10 cellular contexts compared by ENCODE assay signal in the genomic region with DNA sequence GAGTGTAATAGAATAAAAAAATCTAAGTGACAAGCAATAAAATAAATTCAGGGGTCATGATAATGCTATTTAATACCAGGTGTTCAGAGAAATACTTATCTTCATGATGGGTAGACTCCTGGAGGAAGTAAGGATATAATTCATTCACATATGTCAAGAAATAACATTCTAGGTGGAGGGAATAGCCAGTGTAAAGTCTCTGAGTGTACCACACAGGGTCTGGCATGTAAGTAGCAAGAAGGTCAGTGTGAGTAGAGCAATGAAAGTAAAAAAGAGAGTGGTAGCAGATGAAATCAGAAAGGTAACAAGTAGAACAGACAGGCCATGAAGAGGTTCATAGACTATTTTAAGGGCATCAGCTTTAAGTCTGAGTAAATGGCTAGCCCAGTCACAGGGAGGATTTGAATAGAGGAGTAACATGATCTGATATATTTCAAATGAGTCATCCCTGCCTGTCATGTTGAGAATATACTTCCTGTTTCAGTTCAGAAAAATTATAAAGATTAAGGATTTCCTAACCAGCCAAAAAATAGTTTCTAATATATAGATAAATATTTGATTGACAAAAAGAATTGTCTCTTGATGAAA.
DNase-seq lines count a peak whose midpoint lies in the region; ATAC-seq, FAIRE-seq and TF ChIP-seq lines count a peak whose summit lies in the region.
"Had no signal": no experiment of that assay in that cellular context is flagged by ENCODE, and none has a peak within 500 bp of the region (broad histone marks: within the 10 kb centered on the region; RNA-seq: fewer than 3 reads in every experiment).

No MANE protein-coding gene starts in this region.

- H3K79me2 ChIP-seq in OCI-LY7 (ENCODE audit: insufficient read depth, low read depth, low read length), result no peaks in the 10 kb centered on the region

- DNase-seq in HTR-8/SVneo (ENCODE audit: insufficient read length, low spot score) (peak; percentile 61), SKM-1 (lab: John Stamatoyannopoulos, UW; ENCODE audit: unreplicated experiment) (peak; percentile 28), kidney epithelial cell (ENCODE audit: low read depth) (peak; percentile 37), occipital lobe (lab: John Stamatoyannopoulos, UW) (no peak), OCI-LY7 (ENCODE audit: low spot score) (no peak), pons (ENCODE audit: low spot score) (no peak)
- DNase-seq in activated naive CD4-positive, alpha-beta T cell treated with anti-CD3 and anti-CD28 coated beads, Interleukin-2, amount 50 U/mL, for 16 hours, result no peak
- DNase-seq: left lung had no signal

- BruUV-seq in OCI-LY7 (replicated peaks; lab: Mats Ljungman, UMichigan), result no TSS peak

- no peaks in the 10 kb centered on the region for H3K4me1 ChIP-seq in OCI-LY7 (ENCODE audit: insufficient read depth, low read length, poor library complexity, severe bottlenecking)
- H3K4me1 ChIP-seq: left lung, SJSA1 had no signal

- no peaks in the 10 kb centered on the region for H3K27me3 ChIP-seq in kidney epithelial cell (ENCODE audit: control insufficient read depth, insufficient read depth, low read length)
- H3K27me3 ChIP-seq: left lung, SJSA1 had no signal

- no peaks in the 10 kb centered on the region for H3K9me3 ChIP-seq in OCI-LY7 (ENCODE audit: low read length)
- H3K9me3 ChIP-seq: SJSA1 had no signal

- CTCF ChIA-PET in OCI-LY7 (lab: Charles Lee; ENCODE audit: unreplicated experiment), result no interaction called here

- peak; percentile 90 for ATAC-seq in GM18858 (IDR thresholded peaks at IDR 0.05; ENCODE audit: unreplicated experiment)
- ATAC-seq: left lung had no signal

- no peak overlapping the region for H3K4me2 ChIP-seq in OCI-LY7 (ENCODE audit: low read length)

- POLR2A ChIA-PET in OCI-LY7 (lab: Charles Lee), result no interaction called here

- H2AFZ ChIP-seq in OCI-LY7 (ENCODE audit: low read length), result no peak overlapping the region

- no peaks in the 10 kb centered on the region for H3K9me2 ChIP-seq in OCI-LY7 (ENCODE audit: insufficient read depth, low read length)

- no peaks in the 10 kb centered on the region for H3K36me3 ChIP-seq in kidney epithelial cell (ENCODE audit: control insufficient read depth, insufficient read depth, low read length)
- H3K36me3 ChIP-seq in OCI-LY7 (ENCODE audit: insufficient read depth, low read length), result no peaks in the 10 kb centered on the region
- H3K36me3 ChIP-seq: left lung, SJSA1 had no signal

- TF ChIP-seq CTCF in kidney epithelial cell (IDR thresholded peaks at IDR 0.05; ENCODE audit: insufficient read depth, low read length, poor library complexity, severe bottlenecking) (no peak), OCI-LY7 (conservative IDR thresholded peaks at IDR 0.05; ENCODE audit: low read length) (no peak)

- H3K4me3 ChIP-seq in kidney epithelial cell (ENCODE audit: low read depth, low read length) (no peak overlapping the region), OCI-LY7 (ENCODE audit: low read depth, low read length, poor library complexity, severe bottlenecking) (no peak overlapping the region)
- H3K4me3 ChIP-seq: left lung, SJSA1 had no signal

- intact Hi-C loops in OCI-LY7 (cut with micrococcal nuclease; ENCODE audit: unreplicated experiment), result no loop called here

- H3K27ac ChIP-seq in OCI-LY7 (ENCODE audit: low read depth, low read length, poor library complexity, severe bottlenecking), result no peak overlapping the region
- H3K27ac ChIP-seq: left lung, SJSA1 had no signal

- no peak for FAIRE-seq in HTR-8/SVneo (lab: Jason Lieb, UNC)

- H4K20me1 ChIP-seq in OCI-LY7 (ENCODE audit: insufficient read depth, low read length), result no peaks in the 10 kb centered on the region

Comparison
In these comparisons a context has a peak if more than half of its experiments do, and no peak if none do; other contexts are left out.
1. DNase-seq: peak in HTR-8/SVneo (single experiment), SKM-1 (single experiment) and kidney epithelial cell (single experiment); none in occipital lobe (single experiment), OCI-LY7 (single experiment), pons (single experiment) and activated naive CD4-positive, alpha-beta T cell treated with anti-CD3 and anti-CD28 coated beads, Interleukin-2, amount 50 U/mL, for 16 hours (single experiment).